In genomic region chr15:62653122-62653521, GRCh38 we compare ENCODE assay signal across 22 cellular contexts.
DNase-seq lines count a peak whose midpoint lies in the region; ATAC-seq and TF ChIP-seq lines count a peak whose summit lies in the region.
"Had no signal": no experiment of that assay in that cellular context is flagged by ENCODE, and none has a peak within 500 bp of the region (broad histone marks: within the 10 kb centered on the region; RNA-seq: fewer than 3 reads in every experiment).

No MANE protein-coding gene starts in this region.

- H3K27me3 ChIP-seq in left ventricle myocardium inferior (ENCODE audit: low read depth) (no peaks in the 10 kb centered on the region), esophagus muscularis mucosa (no peaks in the 10 kb centered on the region)
- H3K27me3 ChIP-seq: BE2C had no signal

- WGBS in esophagus muscularis mucosa = 83% methylated on average over 3 of the region's 3 CpGs

- H3K4me3 ChIP-seq in left ventricle myocardium inferior (no peak overlapping the region), esophagus muscularis mucosa (no peak overlapping the region)

- peaks cover 3% of the 10 kb centered on the region for H3K9me3 ChIP-seq in left ventricle myocardium inferior (replicated peaks)
- no peaks in the 10 kb centered on the region for H3K9me3 ChIP-seq in esophagus muscularis mucosa
- H3K9me3 ChIP-seq: BE2C, Caco-2 had no signal

- H3K36me3 ChIP-seq in left ventricle myocardium inferior (peaks cover 45% of the 10 kb centered on the region), esophagus muscularis mucosa (peaks cover 0 to 39% (median 25%) of the 10 kb centered on the region in 4 donors)
- H3K36me3 ChIP-seq: BE2C had no signal

- TF ChIP-seq POLR2A in esophagus muscularis mucosa (IDR thresholded peaks at IDR 0.05; ENCODE audit: low read depth) = no peak

- intact Hi-C loops in Right ventricle myocardium superior (cut with DNase I) = no loop called here
- intact Hi-C loops in left ventricle myocardium inferior (cut with micrococcal nuclease) = loop anchor here (10.0 kb wide), 1 partner anchor 258 kb away; the partner anchor contains the start of gene TLN2
- intact Hi-C loops in esophagus muscularis mucosa (cut with DNase I) = no loop called here
- intact Hi-C loops in sciatic nerve (cut with DNase I) = no loop called here

- H3K4me1 ChIP-seq in left ventricle myocardium inferior = peaks cover 26% of the 10 kb centered on the region
- H3K4me1 ChIP-seq in esophagus muscularis mucosa = peaks cover 0 to 4% (median 0%) of the 10 kb centered on the region in 4 donors
- H3K4me1 ChIP-seq: BE2C, Caco-2 had no signal

- peak; percentile 32 for ATAC-seq in Right ventricle myocardium superior (ENCODE audit: poor library complexity)
- ATAC-seq in sciatic nerve = peak; percentile 77
- no peak for ATAC-seq in GM19328 (IDR thresholded peaks at IDR 0.05; ENCODE audit: unreplicated experiment)
- no peak for ATAC-seq in omental fat pad (ENCODE audit: low FRiP score)
- ATAC-seq: activated CD8-positive, alpha-beta T cell treated with anti-CD3 and anti-CD28 coated beads, Interleukin-2, amount 10 ng/mL, durations not matched to agents 7 days and 5 days had no signal

- TF ChIP-seq CTCF in left ventricle myocardium inferior (IDR thresholded peaks at IDR 0.05; ENCODE audit: borderline replicate concordance) (no peak), esophagus muscularis mucosa (IDR thresholded peaks at IDR 0.05) (no peak), omental fat pad (IDR thresholded peaks at IDR 0.05) (no peak)

- H3K27ac ChIP-seq in left ventricle myocardium inferior (replicated peaks) = no peak overlapping the region
- no peak overlapping the region for H3K27ac ChIP-seq in esophagus muscularis mucosa (replicated peaks in 1 of 4)
- H3K27ac ChIP-seq: epithelial cell of prostate, KMS-11, RWPE1 had no signal

- TF ChIP-seq EP300 in esophagus muscularis mucosa (IDR thresholded peaks at IDR 0.05) = no peak

- no peak for DNase-seq in Right ventricle myocardium superior
- no peak for DNase-seq in left ventricle myocardium inferior
- peak; percentile 27 for DNase-seq in NOMO-1 treated with dmso at 0.1 percent for 144 hours (lab: John Stamatoyannopoulos, UW; ENCODE audit: unreplicated experiment)
- DNase-seq in esophagus muscularis mucosa (ENCODE audit: extremely low spot score) = peak; percentile 47
- DNase-seq in sciatic nerve (ENCODE audit: low spot score) = no peak
- no peak for DNase-seq in effector CD8-positive, alpha-beta T cell (lab: John Stamatoyannopoulos, UW)
- DNase-seq in omental fat pad (ENCODE audit: low spot score) = no peak
- DNase-seq: activated CD8-positive, alpha-beta T cell treated with anti-CD3 and anti-CD28 coated beads, Interleukin-2, amount 10 ng/mL, durations not matched to agents 7 days and 5 days; activated effector memory CD4-positive, alpha-beta T cell treated with anti-CD3 and anti-CD28 coated beads, Interleukin-2, amount 50 U/mL, for 16 hours; activated naive CD8-positive, alpha-beta T cell treated with anti-CD3 and anti-CD28 coated beads, Interleukin-2, amount 10 ng/mL, durations not matched to agents 7 days and 5 days; BE2C; Caco-2; midbrain; NCI-H1092; NCI-H1930; NCI-H526 treated with DMSO at 0.1 percent for 48 hours; posterior cingulate gyrus; T-helper 9 cell had no signal

Comparison
In these comparisons a context has a peak if more than half of its experiments do, and no peak if none do; other contexts are left out.
1. ATAC-seq: peak in Right ventricle myocardium superior (single experiment) and sciatic nerve (single experiment); none in GM19328 (single experiment) and omental fat pad (single experiment).
2. DNase-seq: peak in NOMO-1 treated with dmso at 0.1 percent for 144 hours (single experiment) and esophagus muscularis mucosa (single experiment); none in Right ventricle myocardium superior (single experiment), left ventricle myocardium inferior (single experiment), sciatic nerve (single experiment), effector CD8-positive, alpha-beta T cell (single experiment) and omental fat pad (single experiment).